Comparison of ENCODE assay signal across 8 cellular contexts in the genomic region with DNA sequence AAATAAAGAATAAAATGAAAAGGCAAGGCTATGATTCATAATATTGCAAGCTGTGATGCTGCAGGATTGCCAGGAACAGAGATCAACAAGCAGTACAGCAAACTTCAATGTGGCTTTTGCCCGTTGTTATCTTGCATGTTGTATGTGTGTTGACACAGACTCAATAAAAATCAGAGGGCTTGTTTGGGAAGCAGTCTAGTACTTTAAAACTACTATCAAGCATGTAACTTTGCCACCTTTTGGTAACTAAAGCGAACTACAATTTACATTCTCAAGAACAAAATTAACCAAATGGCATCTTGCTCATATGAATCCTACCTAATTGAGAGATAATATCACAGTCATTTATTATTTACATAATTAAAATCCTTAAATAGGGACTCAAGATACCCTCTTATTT.
DNase-seq lines count a peak whose midpoint lies in the region; ATAC-seq and TF ChIP-seq lines count a peak whose summit lies in the region.

No MANE protein-coding gene starts in this region.

- no peaks in the 10 kb centered on the region for H3K36me3 ChIP-seq in heart right ventricle

- POLR2A ChIA-PET in activated CD8-positive, alpha-beta T cell treated with anti-CD3 and anti-CD28 coated beads for 36 hours (lab: Charles Lee) = no interaction called here

- H3K4me1 Mint-ChIP-seq in endothelial cell (ENCODE audit: unreplicated experiment) = no peaks in the 10 kb centered on the region
- no peaks in the 10 kb centered on the region for H3K4me1 Mint-ChIP-seq in activated CD8-positive, alpha-beta T cell treated with anti-CD3 and anti-CD28 coated beads for 36 hours (ENCODE audit: low read depth)

- no peaks in the 10 kb centered on the region for H3K36me3 Mint-ChIP-seq in endothelial cell (ENCODE audit: low read depth, unreplicated experiment)
- no peaks in the 10 kb centered on the region for H3K36me3 Mint-ChIP-seq in activated CD8-positive, alpha-beta T cell treated with anti-CD3 and anti-CD28 coated beads for 36 hours (ENCODE audit: low read depth)

- CTCF ChIA-PET in activated CD8-positive, alpha-beta T cell treated with anti-CD3 and anti-CD28 coated beads for 36 hours (lab: Charles Lee) = no interaction called here

- TF ChIP-seq CTCF in heart right ventricle (IDR thresholded peaks at IDR 0.05) = peak in 5 of 9 donors; percentile 30 to 54 (median 37)
- peak; percentile 36 for TF ChIP-seq CTCF in endothelial cell (IDR thresholded peaks at IDR 0.05; ENCODE audit: unreplicated experiment)
- no peak for TF ChIP-seq CTCF in activated CD8-positive, alpha-beta T cell treated with anti-CD3 and anti-CD28 coated beads for 36 hours (IDR thresholded peaks at IDR 0.05)

- intact Hi-C loops in heart right ventricle (cut with DNase I) (loop anchor here in 4 of 10 donors (10.0 kb wide), 1 partner anchor 327 kb away; no protein-coding TSS in a partner anchor), Right ventricle myocardium superior (cut with DNase I) (no loop called here)
- intact Hi-C loops in activated CD8-positive, alpha-beta T cell treated with anti-CD3 and anti-CD28 coated beads for 36 hours (cut with micrococcal nuclease) = no loop called here

- H3K4me3 Mint-ChIP-seq in endothelial cell (ENCODE audit: unreplicated experiment) = no peak overlapping the region
- no peak overlapping the region for H3K4me3 Mint-ChIP-seq in activated CD8-positive, alpha-beta T cell treated with anti-CD3 and anti-CD28 coated beads for 36 hours

- H3K27ac ChIP-seq in heart right ventricle = no peak overlapping the region

- ATAC-seq in heart right ventricle = no peak
- ATAC-seq in Right ventricle myocardium superior (ENCODE audit: poor library complexity) = no peak
- no peak for ATAC-seq in activated CD8-positive, alpha-beta T cell treated with anti-CD3 and anti-CD28 coated beads for 36 hours
- ATAC-seq in GM19324 (IDR thresholded peaks at IDR 0.05; ENCODE audit: low FRiP score, unreplicated experiment) = no peak

- no peak overlapping the region for H3K27ac Mint-ChIP-seq in endothelial cell (ENCODE audit: unreplicated experiment)
- no peak overlapping the region for H3K27ac Mint-ChIP-seq in activated CD8-positive, alpha-beta T cell treated with anti-CD3 and anti-CD28 coated beads for 36 hours

- WGBS in heart right ventricle, 2 donors = 10 to 15% methylated on average over 2 of the region's 2 CpGs

- no peaks in the 10 kb centered on the region for H3K4me1 ChIP-seq in heart right ventricle

- peaks cover 0 to 9% (median 0%) of the 10 kb centered on the region in 11 donors for H3K9me3 ChIP-seq in heart right ventricle

- no peaks in the 10 kb centered on the region for H3K27me3 ChIP-seq in heart right ventricle

- DNase-seq in heart right ventricle (no peak), Right ventricle myocardium superior (no peak), NCI-H2227 (lab: John Stamatoyannopoulos, UW; ENCODE audit: unreplicated experiment) (peak; percentile 45), endothelial cell (ENCODE audit: low spot score) (no peak), stromal cell of bone marrow (ENCODE audit: low read depth) (peak; percentile 4), DMS79 treated with DMSO at 0.1 percent for 48 hours (lab: John Stamatoyannopoulos, UW) (no peak)
- no peak for DNase-seq in activated CD8-positive, alpha-beta T cell treated with anti-CD3 and anti-CD28 coated beads for 36 hours

- H3K4me3 ChIP-seq in heart right ventricle = no peak overlapping the region

- no peaks in the 10 kb centered on the region for H3K9me3 Mint-ChIP-seq in endothelial cell (ENCODE audit: unreplicated experiment)
- no peaks in the 10 kb centered on the region for H3K9me3 Mint-ChIP-seq in activated CD8-positive, alpha-beta T cell treated with anti-CD3 and anti-CD28 coated beads for 36 hours

- no peaks in the 10 kb centered on the region for H3K27me3 Mint-ChIP-seq in endothelial cell (ENCODE audit: unreplicated experiment)
- H3K27me3 Mint-ChIP-seq in activated CD8-positive, alpha-beta T cell treated with anti-CD3 and anti-CD28 coated beads for 36 hours = no peaks in the 10 kb centered on the region

Comparison
In these comparisons a context has a peak if more than half of its experiments do, and no peak if none do; other contexts are left out.
1. DNase-seq: peak in NCI-H2227 (single experiment) and stromal cell of bone marrow (single experiment); none in heart right ventricle (0 of 2), Right ventricle myocardium superior (single experiment), endothelial cell (single experiment), activated CD8-positive, alpha-beta T cell treated with anti-CD3 and anti-CD28 coated beads for 36 hours (single experiment) and DMS79 treated with DMSO at 0.1 percent for 48 hours (single experiment).